Comparison of ENCODE assay signal across 18 cellular contexts in the genomic region with DNA sequence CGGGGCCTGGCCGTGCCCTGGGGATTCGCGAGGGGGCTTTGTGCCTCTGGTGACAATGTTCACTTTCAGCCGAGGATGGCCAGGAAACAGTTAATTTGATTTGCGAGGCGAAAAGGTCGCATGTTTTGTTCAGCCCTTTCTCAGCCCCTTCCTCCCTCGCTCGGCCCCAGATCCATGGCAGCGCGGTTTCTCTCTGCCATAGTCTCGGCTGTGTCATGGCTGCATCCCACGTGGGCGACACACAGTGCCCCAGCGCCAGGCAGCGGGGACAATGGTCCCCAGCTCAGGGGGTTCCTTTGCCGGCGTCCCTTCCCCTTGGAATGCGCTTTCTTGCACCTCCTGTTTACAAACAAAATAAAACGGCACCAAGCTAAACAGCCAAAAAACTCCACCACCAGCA.
"Had no signal": no experiment of that assay in that cellular context is flagged by ENCODE, and none has a peak within 500 bp of the region (broad histone marks: within the 10 kb centered on the region; RNA-seq: fewer than 3 reads in every experiment).

No MANE protein-coding gene starts in this region.

- H3K4me3 ChIP-seq: upper lobe of left lung had no signal

- ATAC-seq: activated naive CD4-positive, alpha-beta T cell treated with anti-CD3 and anti-CD28 coated beads, Interleukin-2, amount 50 U/mL, for 72 hours; activated T-cell treated with anti-CD3 and anti-CD28 coated beads, Interleukin-2, amount 50 U/mL, for 4 hours; left lobe of liver; natural killer cell treated with Interleukin-12 subunit alpha and Interleukin-12 subunit beta and Interleukin-15 and Interleukin-18, amount 100 ng/mL, for 72 hours; right cardiac atrium; stimulated activated memory B cell treated with anti-CD40 and anti-IgM and Interleukin-4, amounts not matched to agents 10 μg/mL and 1 μg/mL and 100 μg/mL, for 72 hours had no signal

- H3K79me2 ChIP-seq: parathyroid adenoma had no signal

- H3K4me1 ChIP-seq: parathyroid adenoma, upper lobe of left lung had no signal

- H3K27ac Mint-ChIP-seq: activated CD4-positive, alpha-beta memory T cell treated with anti-CD3 and anti-CD28 coated beads for 36 hours; activated naive CD4-positive, alpha-beta T cell treated with anti-CD3 and anti-CD28 coated beads, Interleukin-2, amount 50 U/mL, for 72 hours; dendritic cell treated with granulocyte-macrophage colony-stimulating factor and Interleukin-4, amounts not matched to agents 40 ng/mL and 50 ng/mL, for 4 days; natural killer cell treated with Interleukin-12 subunit alpha and Interleukin-12 subunit beta and Interleukin-15 and Interleukin-18, amount 100 ng/mL, for 72 hours; stimulated activated memory B cell treated with anti-CD40 and anti-IgM and Interleukin-4, amounts not matched to agents 10 μg/mL and 1 μg/mL and 100 μg/mL, for 72 hours; T-helper 2 cell treated with Interferon-gamma antibody and Interleukin-4, amounts not matched to agents 5 μg/mL and 100 μg/mL, for 36 hours had no signal

- H3K4me1 Mint-ChIP-seq: stimulated activated memory B cell treated with anti-CD40 and anti-IgM and Interleukin-4, amounts not matched to agents 10 μg/mL and 1 μg/mL and 100 μg/mL, for 72 hours had no signal

- H3K36me3 ChIP-seq: upper lobe of left lung had no signal

- H3K36me3 Mint-ChIP-seq: activated CD4-positive, alpha-beta memory T cell treated with anti-CD3 and anti-CD28 coated beads for 36 hours; brain; stimulated activated memory B cell treated with anti-CD40 and anti-IgM and Interleukin-4, amounts not matched to agents 10 μg/mL and 1 μg/mL and 100 μg/mL, for 72 hours had no signal

- H3K9me3 Mint-ChIP-seq: activated CD4-positive, alpha-beta memory T cell treated with anti-CD3 and anti-CD28 coated beads for 36 hours; activated T-cell treated with anti-CD3 and anti-CD28 coated beads, Interleukin-2, amount 50 U/mL, for 4 hours; dendritic cell treated with granulocyte-macrophage colony-stimulating factor and Interleukin-4, amounts not matched to agents 40 ng/mL and 50 ng/mL, for 4 days; stimulated activated memory B cell treated with anti-CD40 and anti-IgM and Interleukin-4, amounts not matched to agents 10 μg/mL and 1 μg/mL and 100 μg/mL, for 72 hours; T-helper 2 cell treated with Interferon-gamma antibody and Interleukin-4, amounts not matched to agents 5 μg/mL and 100 μg/mL, for 36 hours had no signal

- H3K27ac ChIP-seq: parathyroid adenoma, upper lobe of left lung had no signal

- DNase-seq: activated CD4-positive, alpha-beta memory T cell treated with anti-CD3 and anti-CD28 coated beads for 36 hours; activated CD4-positive, alpha-beta T cell treated with anti-CD3 and anti-CD28 coated beads for 1 hour; activated effector memory CD4-positive, alpha-beta T cell treated with anti-CD3 and anti-CD28 coated beads, Interleukin-2, amount 50 U/mL, for 16 hours; activated T-cell treated with anti-CD3 and anti-CD28 coated beads, Interleukin-2, amount 50 U/mL, for 4 hours; amniotic stem cell; cerebellar nuclear complex; mammary epithelial cell; right cardiac atrium; SW 1271; upper lobe of left lung had no signal

- H3K27me3 ChIP-seq: upper lobe of left lung had no signal

- H3K9ac ChIP-seq: parathyroid adenoma had no signal

- H2AFZ ChIP-seq: parathyroid adenoma had no signal

- H3K9me3 ChIP-seq: upper lobe of left lung had no signal

- H3K4me3 Mint-ChIP-seq: activated CD4-positive, alpha-beta memory T cell treated with anti-CD3 and anti-CD28 coated beads for 36 hours; activated T-cell treated with anti-CD3 and anti-CD28 coated beads, Interleukin-2, amount 50 U/mL, for 4 hours; dendritic cell treated with granulocyte-macrophage colony-stimulating factor and Interleukin-4, amounts not matched to agents 40 ng/mL and 50 ng/mL, for 4 days; natural killer cell treated with Interleukin-12 subunit alpha and Interleukin-12 subunit beta and Interleukin-15 and Interleukin-18, amount 100 ng/mL, for 72 hours; stimulated activated memory B cell treated with anti-CD40 and anti-IgM and Interleukin-4, amounts not matched to agents 10 μg/mL and 1 μg/mL and 100 μg/mL, for 72 hours; T-helper 2 cell treated with Interferon-gamma antibody and Interleukin-4, amounts not matched to agents 5 μg/mL and 100 μg/mL, for 36 hours had no signal
